In the genomic region with DNA sequence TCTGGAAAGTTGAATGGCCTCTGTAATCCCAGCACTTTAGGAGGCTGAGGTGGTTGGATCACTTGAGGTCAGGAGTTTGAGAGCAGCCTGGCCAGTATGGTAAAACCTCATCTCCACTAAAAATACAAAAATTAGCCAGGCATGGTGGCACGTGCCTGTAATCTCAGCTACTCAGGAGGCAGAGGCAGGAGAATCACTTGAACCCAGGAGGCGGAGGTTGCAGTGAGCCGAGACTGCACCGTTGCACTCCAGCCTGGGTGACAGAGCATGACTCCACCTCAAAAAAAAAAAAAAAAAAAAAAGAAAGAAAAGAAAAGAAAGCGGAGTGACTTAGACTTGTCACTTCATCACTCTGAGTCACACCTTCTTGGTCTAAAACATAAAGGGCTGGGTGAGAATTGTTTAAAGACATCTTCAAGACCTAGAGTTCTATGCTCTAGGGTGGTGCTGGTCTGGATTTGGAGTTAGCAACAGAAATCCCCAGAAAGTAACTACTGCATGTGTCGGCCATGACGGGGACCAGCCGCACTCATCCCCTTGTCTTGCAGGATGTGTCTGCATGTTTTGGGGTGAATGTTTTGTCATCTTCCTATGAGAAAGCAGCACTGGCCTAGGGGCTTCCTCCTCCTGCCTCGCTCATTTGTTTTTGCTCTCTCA, we compare ENCODE assay signal across 8 cellular contexts.
A peak's percentile ranks its signal among the peaks of the same experiment; 100 is the strongest.
DNase-seq lines count a peak whose midpoint lies in the region; ATAC-seq and TF ChIP-seq lines count a peak whose summit lies in the region.
"Not testable (repeated sequence)": the region's sequence is repeated elsewhere in the genome, so short reads cannot be mapped to it uniquely, and the experiment has no call there.

No MANE protein-coding gene starts in this region.

- peaks cover 60% of the 10 kb centered on the region for H3K4me1 ChIP-seq in BLaER1
- H3K4me1 ChIP-seq in hepatocyte (ENCODE audit: insufficient read depth), result not testable (repeated sequence)
- H3K4me1 ChIP-seq in stomach, result peaks cover 0 to 16% (median 13%) of the 10 kb centered on the region in 4 donors

- peak overlapping the region; percentile 18; the same call in 1 of the 2 replicates for H3K9ac ChIP-seq in BLaER1

- not testable (repeated sequence) for H3K36me3 Mint-ChIP-seq in activated CD4-positive, alpha-beta T cell treated with anti-CD3 and anti-CD28 coated beads for 36 hours (ENCODE audit: low read depth); activated T-helper 2 cell treated with anti-CD3 and anti-CD28 coated beads, Interferon-gamma antibody, Interleukin-2, Interleukin-4, amounts not matched to agents 10 μg/mL and 5 μg/mL and 100 μg/mL, durations not matched to agents 14 hours and 24 hours and 36 hours (ENCODE audit: low read depth); chondrocyte (ENCODE audit: low read depth)

- H3K27me3 Mint-ChIP-seq in activated CD4-positive, alpha-beta T cell treated with anti-CD3 and anti-CD28 coated beads for 36 hours; activated T-helper 2 cell treated with anti-CD3 and anti-CD28 coated beads, Interferon-gamma antibody, Interleukin-2, Interleukin-4, amounts not matched to agents 10 μg/mL and 5 μg/mL and 100 μg/mL, durations not matched to agents 14 hours and 24 hours and 36 hours (ENCODE audit: low read depth); chondrocyte (ENCODE audit: low read depth): not testable (repeated sequence)

- DNase-seq in activated CD4-positive, alpha-beta T cell treated with anti-CD3 and anti-CD28 coated beads for 36 hours, result peak; percentile 64
- not testable (repeated sequence) for DNase-seq in activated T-helper 2 cell treated with anti-CD3 and anti-CD28 coated beads, Interferon-gamma antibody, Interleukin-2, Interleukin-4, amounts not matched to agents 10 μg/mL and 5 μg/mL and 100 μg/mL, durations not matched to agents 14 hours and 24 hours and 36 hours (ENCODE audit: low spot score); chondrocyte (ENCODE audit: low spot score); hepatocyte (ENCODE audit: low spot score); sciatic nerve (ENCODE audit: low spot score); stomach

- H3K9me3 ChIP-seq in BLaER1; hepatocyte (ENCODE audit: low read depth); stomach: not testable (repeated sequence)

- CTCF ChIA-PET in activated CD4-positive, alpha-beta T cell treated with anti-CD3 and anti-CD28 coated beads for 36 hours (lab: Charles Lee), result interaction anchor here (1.1 to 3.1 kb wide), 6 partner anchors 9 to 54 kb away, joined by 3 to 12 read pairs (median 6); no protein-coding TSS in a partner anchor

- peaks cover 65% of the 10 kb centered on the region for H3K4me1 Mint-ChIP-seq in activated CD4-positive, alpha-beta T cell treated with anti-CD3 and anti-CD28 coated beads for 36 hours
- peaks cover 32% of the 10 kb centered on the region for H3K4me1 Mint-ChIP-seq in activated T-helper 2 cell treated with anti-CD3 and anti-CD28 coated beads, Interferon-gamma antibody, Interleukin-2, Interleukin-4, amounts not matched to agents 10 μg/mL and 5 μg/mL and 100 μg/mL, durations not matched to agents 14 hours and 24 hours and 36 hours (ENCODE audit: low read depth)
- peaks cover 62% of the 10 kb centered on the region for H3K4me1 Mint-ChIP-seq in chondrocyte (ENCODE audit: low read depth)

- TF ChIP-seq EP300 in Ishikawa (IDR thresholded peaks at IDR 0.05; ENCODE audit: borderline replicate concordance); stomach (IDR thresholded peaks at IDR 0.05): not testable (repeated sequence)

- intact Hi-C loops in activated CD4-positive, alpha-beta T cell treated with anti-CD3 and anti-CD28 coated beads for 36 hours (cut with DNase I, micrococcal nuclease), result loop anchor here (2.0 to 5.0 kb wide), 4 partner anchors 21 to 221 kb away; a partner anchor contains a TSS
- intact Hi-C loops in activated T-helper 2 cell treated with anti-CD3 and anti-CD28 coated beads, Interferon-gamma antibody, Interleukin-2, Interleukin-4, amounts not matched to agents 10 μg/mL and 5 μg/mL and 100 μg/mL, durations not matched to agents 14 hours and 24 hours and 36 hours (cut with micrococcal nuclease), result loop anchor here (2.0 to 5.0 kb wide), 3 partner anchors 57 to 137 kb away; a partner anchor contains a TSS
- intact Hi-C loops in sciatic nerve (cut with DNase I); stomach (cut with DNase I; ENCODE audit: low total_unique reads): not testable (repeated sequence)

- POLR2A ChIA-PET in activated CD4-positive, alpha-beta T cell treated with anti-CD3 and anti-CD28 coated beads for 36 hours (lab: Charles Lee), result not testable (repeated sequence)

- TF ChIP-seq RAD21 in Ishikawa (IDR thresholded peaks at IDR 0.05; ENCODE audit: low read depth), result not testable (repeated sequence)

- not testable (repeated sequence) for H3K9me2 ChIP-seq in hepatocyte (replicated peaks; ENCODE audit: insufficient read depth)

- not testable (repeated sequence) for H3K36me3 ChIP-seq in BLaER1; hepatocyte (replicated peaks; ENCODE audit: insufficient read depth, low read depth); stomach

- not testable (repeated sequence) for H3K9me3 Mint-ChIP-seq in activated CD4-positive, alpha-beta T cell treated with anti-CD3 and anti-CD28 coated beads for 36 hours (ENCODE audit: low read depth); activated T-helper 2 cell treated with anti-CD3 and anti-CD28 coated beads, Interferon-gamma antibody, Interleukin-2, Interleukin-4, amounts not matched to agents 10 μg/mL and 5 μg/mL and 100 μg/mL, durations not matched to agents 14 hours and 24 hours and 36 hours; chondrocyte (ENCODE audit: low read depth)

- H2AFZ ChIP-seq in hepatocyte, result not testable (repeated sequence)

- peak overlapping the region; percentile 75 for H3K4me2 ChIP-seq in BLaER1
- H3K4me2 ChIP-seq in hepatocyte, result not testable (repeated sequence)

- WGBS in hepatocyte (ENCODE audit: low lambda C conversion rate, missing lambda C conversion rate), result 93% methylated on average over 9 of the region's 9 CpGs
- WGBS in stomach, 5 donors, result 59 to 77% (median 65%) methylated on average over 9 of the region's 9 CpGs

- H3K27me3 ChIP-seq in BLaER1, hepatocyte, stomach: not testable (repeated sequence)

- H3K27ac ChIP-seq in BLaER1 (peak overlapping the region; percentile 53; the same call in 1 of the 2 replicates), hepatocyte (peak overlapping the region; percentile 35), stomach (peak overlapping the region in 4 of 5 donors; percentile 5 to 75 (median 62))

- peak; percentile 81 for ATAC-seq in activated CD4-positive, alpha-beta T cell treated with anti-CD3 and anti-CD28 coated beads for 36 hours
- peak; percentile 10 for ATAC-seq in sciatic nerve

- TF ChIP-seq POLR2A in stomach (IDR thresholded peaks at IDR 0.05), result not testable (repeated sequence)

- not testable (repeated sequence) for TF ChIP-seq CTCF in chondrocyte (IDR thresholded peaks at IDR 0.05); hepatocyte (IDR thresholded peaks at IDR 0.05; ENCODE audit: poor library complexity); stomach (IDR thresholded peaks at IDR 0.05)

- peak overlapping the region; percentile 89 for H3K27ac Mint-ChIP-seq in activated CD4-positive, alpha-beta T cell treated with anti-CD3 and anti-CD28 coated beads for 36 hours
- H3K27ac Mint-ChIP-seq in activated T-helper 2 cell treated with anti-CD3 and anti-CD28 coated beads, Interferon-gamma antibody, Interleukin-2, Interleukin-4, amounts not matched to agents 10 μg/mL and 5 μg/mL and 100 μg/mL, durations not matched to agents 14 hours and 24 hours and 36 hours, result peak overlapping the region; percentile 91
- H3K27ac Mint-ChIP-seq in chondrocyte (ENCODE audit: unreplicated experiment), result peak overlapping the region; percentile 98

- not testable (repeated sequence) for H3K79me2 ChIP-seq in hepatocyte

- H4K20me1 ChIP-seq in BLaER1; hepatocyte (ENCODE audit: insufficient read depth, poor library complexity, severe bottlenecking): not testable (repeated sequence)

- H3K4me3 Mint-ChIP-seq in activated CD4-positive, alpha-beta T cell treated with anti-CD3 and anti-CD28 coated beads for 36 hours, result peak overlapping the region; percentile 52
- H3K4me3 Mint-ChIP-seq in activated T-helper 2 cell treated with anti-CD3 and anti-CD28 coated beads, Interferon-gamma antibody, Interleukin-2, Interleukin-4, amounts not matched to agents 10 μg/mL and 5 μg/mL and 100 μg/mL, durations not matched to agents 14 hours and 24 hours and 36 hours (ENCODE audit: low read depth), result not testable (repeated sequence)
- peak overlapping the region; percentile 11 for H3K4me3 Mint-ChIP-seq in chondrocyte (ENCODE audit: unreplicated experiment)

- H3K4me3 ChIP-seq in BLaER1, hepatocyte, stomach: not testable (repeated sequence)

TF ChIP-seq in Ishikawa, 13 proteins besides CTCF, POLR2A, EP300 and RAD21:
- TF ChIP-seq, protein P1, sequence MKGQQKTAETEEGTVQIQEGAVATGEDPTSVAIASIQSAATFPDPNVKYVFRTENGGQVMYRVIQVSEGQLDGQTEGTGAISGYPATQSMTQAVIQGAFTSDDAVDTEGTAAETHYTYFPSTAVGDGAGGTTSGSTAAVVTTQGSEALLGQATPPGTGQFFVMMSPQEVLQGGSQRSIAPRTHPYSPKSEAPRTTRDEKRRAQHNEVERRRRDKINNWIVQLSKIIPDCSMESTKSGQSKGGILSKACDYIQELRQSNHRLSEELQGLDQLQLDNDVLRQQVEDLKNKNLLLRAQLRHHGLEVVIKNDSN (IDR thresholded peaks at IDR 0.05), result 0 out of 2 replicates have a peak, but pooled peaks have one; percentile 12
- TF ChIP-seq, protein P2, sequence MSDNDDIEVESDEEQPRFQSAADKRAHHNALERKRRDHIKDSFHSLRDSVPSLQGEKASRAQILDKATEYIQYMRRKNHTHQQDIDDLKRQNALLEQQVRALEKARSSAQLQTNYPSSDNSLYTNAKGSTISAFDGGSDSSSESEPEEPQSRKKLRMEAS (IDR thresholded peaks at IDR 0.05), result 0 out of 2 replicates have a peak, but pooled peaks have one; percentile 25
TF ChIP-seq in Ishikawa: peak in this region for 2; not testable (repeated sequence) for 11.
